ENCODE assay signal across 1 cellular context in the genomic region with DNA sequence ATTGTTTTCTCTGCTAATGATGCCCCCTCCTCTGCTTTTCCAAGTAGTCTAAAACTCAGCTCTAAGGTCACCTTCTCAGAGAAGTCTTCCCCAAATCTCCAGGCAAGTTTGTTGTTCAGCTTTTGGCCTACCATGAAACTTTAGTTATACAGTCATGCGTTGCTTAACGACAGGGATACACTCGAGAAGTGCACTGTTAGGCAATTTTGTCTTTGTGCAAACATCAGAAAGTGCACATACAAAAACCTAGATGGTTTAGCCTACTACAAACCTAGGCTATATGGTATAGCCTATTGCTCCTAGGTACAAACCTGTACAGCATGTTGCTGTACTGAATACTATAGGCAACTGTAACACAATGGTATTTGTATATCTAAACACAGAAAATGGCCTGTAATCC.
TF ChIP-seq lines count a peak whose summit lies in the region.

No MANE protein-coding gene starts in this region.

TF ChIP-seq in HepG2, 621 proteins besides CTCF, POLR2A, EP300 and RAD21 (continued from another document):
- TF ChIP-seq, protein P1, sequence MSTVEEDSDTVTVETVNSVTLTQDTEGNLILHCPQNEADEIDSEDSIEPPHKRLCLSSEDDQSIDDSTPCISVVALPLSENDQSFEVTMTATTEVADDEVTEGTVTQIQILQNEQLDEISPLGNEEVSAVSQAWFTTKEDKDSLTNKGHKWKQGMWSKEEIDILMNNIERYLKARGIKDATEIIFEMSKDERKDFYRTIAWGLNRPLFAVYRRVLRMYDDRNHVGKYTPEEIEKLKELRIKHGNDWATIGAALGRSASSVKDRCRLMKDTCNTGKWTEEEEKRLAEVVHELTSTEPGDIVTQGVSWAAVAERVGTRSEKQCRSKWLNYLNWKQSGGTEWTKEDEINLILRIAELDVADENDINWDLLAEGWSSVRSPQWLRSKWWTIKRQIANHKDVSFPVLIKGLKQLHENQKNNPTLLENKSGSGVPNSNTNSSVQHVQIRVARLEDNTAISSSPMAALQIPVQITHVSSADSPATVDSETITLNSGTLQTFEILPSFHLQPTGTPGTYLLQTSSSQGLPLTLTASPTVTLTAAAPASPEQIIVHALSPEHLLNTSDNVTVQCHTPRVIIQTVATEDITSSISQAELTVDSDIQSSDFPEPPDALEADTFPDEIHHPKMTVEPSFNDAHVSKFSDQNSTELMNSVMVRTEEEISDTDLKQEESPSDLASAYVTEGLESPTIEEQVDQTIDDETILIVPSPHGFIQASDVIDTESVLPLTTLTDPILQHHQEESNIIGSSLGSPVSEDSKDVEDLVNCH (CRISPR knock-in tag; IDR thresholded peaks at IDR 0.05) = no peak
- TF ChIP-seq RFXAP (CRISPR knock-in tag; IDR thresholded peaks at IDR 0.05; ENCODE audit: borderline replicate concordance) (no peak), ZSCAN9 (CRISPR knock-in tag; IDR thresholded peaks at IDR 0.05; ENCODE audit: borderline replicate concordance) (no peak), SRF (IDR thresholded peaks at IDR 0.05; ENCODE audit: low read depth, low read length) (no peak), DPF2 (CRISPR knock-in tag; IDR thresholded peaks at IDR 0.05; ENCODE audit: borderline replicate concordance, low read depth) (no peak), SATB2 (CRISPR knock-in tag; IDR thresholded peaks at IDR 0.05) (no peak)
